ENCODE assay signal across 22 cellular contexts in the genomic region with DNA sequence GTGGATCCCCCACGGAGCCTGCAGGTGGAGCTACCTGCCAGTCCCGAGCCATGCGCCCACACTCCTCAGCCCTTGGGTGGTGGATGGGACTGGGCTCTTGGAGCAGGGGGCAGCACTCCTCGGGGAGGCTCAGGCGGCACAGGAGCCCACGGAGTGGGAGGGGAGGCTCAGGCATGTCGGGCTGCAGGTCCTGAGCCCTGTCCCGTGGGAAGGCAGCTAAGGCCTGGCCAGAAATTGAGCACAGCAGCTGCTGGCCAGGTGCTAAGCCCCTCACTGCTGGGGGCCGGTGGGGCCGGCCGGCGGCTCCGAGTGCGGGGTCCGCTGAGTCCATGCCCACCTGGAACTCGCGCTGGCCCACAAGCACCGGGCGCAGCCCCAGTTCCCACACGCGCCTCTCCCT.
"Had no signal": no experiment of that assay in that cellular context is flagged by ENCODE, and none has a peak within 500 bp of the region (broad histone marks: within the 10 kb centered on the region; RNA-seq: fewer than 3 reads in every experiment).

No MANE protein-coding gene starts in this region.

- H3K4me3 ChIP-seq: colonic mucosa, dorsolateral prefrontal cortex, esophagus muscularis mucosa, gastroesophageal sphincter, heart left ventricle, hepatocyte, left lung, lower lobe of right lung, mucosa of descending colon had no signal

- H3K4me1 ChIP-seq: colonic mucosa, esophagus muscularis mucosa, gastroesophageal sphincter, heart left ventricle, left lung, lower lobe of right lung had no signal

- DNase-seq: colonic mucosa; dermis blood vessel endothelial cell; dorsolateral prefrontal cortex; effector CD4-positive, alpha-beta T cell; effector memory CD4-positive, alpha-beta T cell; foreskin keratinocyte; hypothalamus; immature natural killer cell; islet precursor cell; left cardiac atrium; left ventricle myocardium superior; lower lobe of right lung; mesenchymal stem cell; mucosa of descending colon; naive B cell had no signal

- H3K4me2 ChIP-seq: hepatocyte had no signal

- H3K79me2 ChIP-seq: hepatocyte had no signal

- H3K27ac ChIP-seq: colonic mucosa, dorsolateral prefrontal cortex, esophagus muscularis mucosa, foreskin keratinocyte, gastroesophageal sphincter, heart left ventricle, hepatocyte, left lung, lower lobe of right lung had no signal

- ATAC-seq: foreskin keratinocyte, gastroesophageal sphincter, heart left ventricle, left cardiac atrium, left lung, left ventricle myocardium superior, lower lobe of right lung, mucosa of descending colon had no signal

- FAIRE-seq: endothelial cell of umbilical vein, frontal cortex had no signal

- H2AFZ ChIP-seq: hepatocyte had no signal

- H3K9me3 ChIP-seq: colonic mucosa, lower lobe of right lung, mucosa of descending colon had no signal

- H3K27me3 ChIP-seq: colonic mucosa, dorsolateral prefrontal cortex, esophagus muscularis mucosa, gastroesophageal sphincter, heart left ventricle, hepatocyte, left lung had no signal

- H3K36me3 ChIP-seq: colonic mucosa, esophagus muscularis mucosa, gastroesophageal sphincter, heart left ventricle, left lung, lower lobe of right lung had no signal
